In the genomic region with DNA sequence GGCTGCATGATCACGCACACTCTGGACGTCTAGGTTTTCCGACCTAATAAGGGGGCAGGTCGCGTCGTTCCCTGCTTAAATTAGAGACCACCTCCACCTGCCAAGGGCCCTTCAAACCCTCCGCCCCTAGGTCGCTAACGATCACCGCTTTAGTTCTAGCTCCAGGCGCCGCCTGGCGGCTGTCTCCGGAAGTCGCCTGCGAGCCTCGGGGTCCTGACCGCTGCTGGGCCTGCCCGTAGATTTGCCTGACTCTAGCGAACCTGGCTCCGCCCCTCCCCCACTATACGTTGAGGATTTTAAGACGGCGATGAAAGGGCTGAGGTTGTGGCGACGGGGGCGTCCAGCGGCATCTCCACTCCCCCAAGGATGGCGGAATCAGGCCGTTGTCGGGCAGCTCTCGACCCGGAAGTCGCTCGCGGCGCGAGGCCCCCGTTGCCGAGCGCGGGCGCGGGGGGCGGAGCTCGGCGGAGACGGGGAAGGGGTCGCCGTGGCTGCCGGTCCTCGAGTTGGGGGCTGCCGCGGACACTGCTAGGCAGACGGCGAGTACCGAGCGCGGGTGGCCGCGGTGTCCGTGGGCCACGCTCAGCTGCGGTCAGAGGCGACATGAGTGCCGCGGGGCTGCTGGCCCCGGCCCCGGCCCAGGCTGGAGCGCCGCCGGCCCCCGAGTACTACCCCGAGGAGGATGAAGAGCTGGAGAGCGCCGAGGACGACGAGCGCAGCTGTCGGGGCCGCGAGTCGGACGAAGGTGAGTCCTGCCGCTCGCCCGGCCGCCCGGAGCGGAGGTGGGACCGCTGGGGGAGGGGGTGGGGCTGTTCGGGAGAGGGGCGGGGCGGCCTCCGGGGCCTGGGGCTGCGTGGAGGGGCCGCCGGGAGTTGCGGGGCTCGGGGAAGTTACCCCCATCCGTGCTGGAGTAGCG, we compare ENCODE assay signal across 8 cellular contexts. TPM values are rescaled to one million over a fixed set of nuclear protein-coding genes. Genes with fewer than 3 reads are reported as not detected.
DNase-seq lines count a peak whose midpoint lies in the region; ATAC-seq and TF ChIP-seq lines count a peak whose summit lies in the region.

TSS of gene SUDS3 (plus strand) at position 467 of the 916 bp plus-strand sequence. CDS start at position 604, 137 bp downstream.

- CTCF ChIA-PET in activated CD4-positive, alpha-beta T cell treated with anti-CD3 and anti-CD28 coated beads, Interleukin-2, amount 10 ng/mL, durations not matched to agents 7 days and 5 days (lab: Charles Lee), result interaction anchor here (0.6 to 4.4 kb wide), 56 partner anchors 10 to 1292 kb away, joined by 3 to 59 read pairs (median 6); partner anchors contain the start of genes PEBP1, PRKAB1, RFC5 and WSB2

- no peaks in the 10 kb centered on the region for H3K9me3 ChIP-seq in colonic mucosa

- H3K27me3 ChIP-seq in colonic mucosa, result no peaks in the 10 kb centered on the region

- intact Hi-C loops in colonic mucosa (cut with DNase I), result loop anchor here (2.0 to 5.0 kb wide), 2 partner anchors 194 to 254 kb away; no protein-coding TSS in a partner anchor

- ATAC-seq in HG03196 (IDR thresholded peaks at IDR 0.05; ENCODE audit: unreplicated experiment) (peak; percentile 37), GM21717 (IDR thresholded peaks at IDR 0.05; ENCODE audit: unreplicated experiment) (no peak)

- peak within 1 kb of the TSS; percentile 93 for H3K4me3 Mint-ChIP-seq in activated CD4-positive, alpha-beta T cell treated with anti-CD3 and anti-CD28 coated beads, Interleukin-2, amount 10 ng/mL, durations not matched to agents 7 days and 5 days

- H3K9ac ChIP-seq in colonic mucosa (ENCODE audit: low read depth in 2 of 2, low read length in 2 of 2), result peak within 1 kb of the TSS; percentile 89 to 94

- no peaks in the 10 kb centered on the region for H3K4me1 ChIP-seq in colonic mucosa

- peak within 1 kb of the TSS; percentile 93 for H3K27ac ChIP-seq in colonic mucosa

- H3K4me1 Mint-ChIP-seq in activated CD4-positive, alpha-beta T cell treated with anti-CD3 and anti-CD28 coated beads, Interleukin-2, amount 10 ng/mL, durations not matched to agents 7 days and 5 days, result peaks cover 43% of the 10 kb centered on the region

- H3K4me3 ChIP-seq in colonic mucosa, result peak within 1 kb of the TSS; percentile 98

- H3K27ac Mint-ChIP-seq in activated CD4-positive, alpha-beta T cell treated with anti-CD3 and anti-CD28 coated beads, Interleukin-2, amount 10 ng/mL, durations not matched to agents 7 days and 5 days, result peak within 1 kb of the TSS; percentile 100

- H3K36me3 ChIP-seq in colonic mucosa, result peaks cover 2% of the 10 kb centered on the region

- TF ChIP-seq CTCF in GM12801 (IDR thresholded peaks at IDR 0.05; ENCODE audit: extremely low read depth, insufficient read length) (peak; percentile 40), colonic mucosa (IDR thresholded peaks at IDR 0.05) (peak; percentile 95)

- H3K9me3 Mint-ChIP-seq in activated CD4-positive, alpha-beta T cell treated with anti-CD3 and anti-CD28 coated beads, Interleukin-2, amount 10 ng/mL, durations not matched to agents 7 days and 5 days, result no peaks in the 10 kb centered on the region

- peak; percentile 92 for DNase-seq in NCI-H69 (lab: John Stamatoyannopoulos, UW)
- peak; percentile 93 for DNase-seq in activated CD4-positive, alpha-beta T cell treated with anti-CD3 and anti-CD28 coated beads, Interleukin-2, amount 10 ng/mL, durations not matched to agents 7 days and 5 days
- DNase-seq in colonic mucosa, result peak; percentile 97
- peak; percentile 84 for DNase-seq in kidney tubule cell (ENCODE audit: low spot score)
- DNase-seq in stimulated activated CD4-positive, alpha-beta T cell treated with anti-CD3 and anti-CD28 coated beads, Interleukin-1b, Interleukin-23, amount 100 ng/mL, for 1 hour (ENCODE audit: low read depth in 2 of 2), result peak; percentile 88 to 95

- peaks cover 4% of the 10 kb centered on the region for H3K27me3 Mint-ChIP-seq in activated CD4-positive, alpha-beta T cell treated with anti-CD3 and anti-CD28 coated beads, Interleukin-2, amount 10 ng/mL, durations not matched to agents 7 days and 5 days

- H3K36me3 Mint-ChIP-seq in activated CD4-positive, alpha-beta T cell treated with anti-CD3 and anti-CD28 coated beads, Interleukin-2, amount 10 ng/mL, durations not matched to agents 7 days and 5 days (ENCODE audit: low read depth), result peaks cover 9% of the 10 kb centered on the region

- POLR2A ChIA-PET in activated CD4-positive, alpha-beta T cell treated with anti-CD3 and anti-CD28 coated beads, Interleukin-2, amount 10 ng/mL, durations not matched to agents 7 days and 5 days (lab: Charles Lee), result interaction anchor here (1.0 to 1.5 kb wide), 2 partner anchors 17 to 19 kb away, joined by 4 read pairs; no protein-coding TSS in a partner anchor

RNA-seq across cellular contexts. Expression of gene SUDS3, which starts in this region (rescaled TPM):
- total RNA-seq in activated CD4-positive, alpha-beta T cell treated with anti-CD3 and anti-CD28 coated beads, Interleukin-2, amount 10 ng/mL, durations not matched to agents 7 days and 5 days, result 10 to 100 TPM; 23.8 to 25.4 TPM
- total RNA-seq in colonic mucosa, result 10 to 100 TPM; 42.0 to 51.8 TPM
